In the genomic region with DNA sequence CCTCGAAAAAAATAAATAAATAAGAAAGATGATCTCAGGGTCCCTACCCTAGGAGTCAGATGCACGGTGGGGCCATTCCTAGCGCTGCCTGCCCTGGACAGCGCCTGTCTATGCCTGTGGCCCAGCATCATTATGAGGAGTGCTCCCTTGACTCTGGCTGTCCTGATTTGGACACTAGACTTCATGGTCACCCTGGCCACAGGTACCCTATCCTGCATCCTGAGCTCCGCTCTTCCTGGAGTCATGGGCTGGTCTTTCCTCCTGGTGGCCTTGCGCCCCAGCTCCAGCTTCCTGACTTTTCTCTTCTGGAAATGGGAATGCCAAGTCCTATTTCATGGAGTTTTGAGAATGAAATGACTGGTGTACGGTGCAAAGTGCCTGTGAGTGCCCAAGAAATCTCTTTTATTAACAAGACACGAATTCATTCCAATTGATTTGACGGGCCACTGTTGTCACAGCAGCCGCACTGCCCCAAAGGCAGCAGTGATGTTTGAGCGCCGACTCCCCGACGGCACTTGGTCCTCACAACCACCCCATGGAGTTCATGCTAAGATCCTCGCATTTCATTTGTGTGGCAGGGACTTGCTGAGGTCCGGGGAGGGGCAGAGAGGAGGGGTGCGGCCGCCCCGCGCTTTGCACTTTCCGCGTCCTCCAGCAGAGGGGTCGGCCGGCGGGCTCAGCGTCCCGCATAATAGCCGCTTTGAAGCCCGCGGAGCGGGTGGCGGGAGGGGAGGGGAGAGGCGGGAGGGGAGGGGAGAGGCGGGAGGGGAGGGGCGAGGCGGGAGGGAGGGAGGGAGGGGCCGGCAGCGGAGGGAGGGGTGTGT, we compare ENCODE assay signal across 8 cellular contexts. TPM values are rescaled to one million over a fixed set of nuclear protein-coding genes. Genes with fewer than 3 reads are reported as not detected.
DNase-seq lines count a peak whose midpoint lies in the region; ATAC-seq and TF ChIP-seq lines count a peak whose summit lies in the region.

No MANE protein-coding gene starts in this region.

- peak; percentile 46; the same call in 1 of the 2 replicates for ATAC-seq in PC-3
- ATAC-seq in left lung, result peak; percentile 72
- ATAC-seq in stimulated activated naive CD8-positive, alpha-beta T cell treated with anti-CD3 and anti-CD28 coated beads, Interleukin-15, Interleukin-2, amounts not matched to agents 100 U/mL and 50 U/mL, for 24 hours, result no peak
- ATAC-seq in HG03196 (IDR thresholded peaks at IDR 0.05; ENCODE audit: unreplicated experiment), result no peak

- intact Hi-C loops in PC-3 (cut with micrococcal nuclease), result no loop called here
- intact Hi-C loops in left lung (cut with DNase I), result no loop called here

- TF ChIP-seq CTCF in PC-3 (conservative IDR thresholded peaks at IDR 0.05; ENCODE audit: low read depth, low read length), result no peak
- no peak for TF ChIP-seq CTCF in left lung (IDR thresholded peaks at IDR 0.05)

- H3K27ac ChIP-seq in PC-3 (ENCODE audit: low read length) (no peak overlapping the region), caudate nucleus (ENCODE audit: low read depth, low read length) (peak overlapping the region; percentile 87), left lung (no peak overlapping the region)

- H3K79me2 ChIP-seq in PC-3 (ENCODE audit: low read length), result no peaks in the 10 kb centered on the region

- CTCF ChIA-PET in PC-3 (lab: Charles Lee), result no interaction called here

- POLR2A ChIA-PET in PC-3 (lab: Charles Lee; ENCODE audit: unreplicated experiment), result interaction anchor here (0.6 kb wide), 1 partner anchor 29 kb away, joined by 3 read pairs; no protein-coding TSS in a partner anchor

- no peaks in the 10 kb centered on the region for H4K20me1 ChIP-seq in PC-3 (ENCODE audit: low read length)

- 0 out of 2 replicates have a peak, but pooled peaks cover 6% of the 10 kb centered on the region for H3K4me1 ChIP-seq in PC-3 (ENCODE audit: insufficient read depth, low read length)
- H3K4me1 ChIP-seq in left lung, result peaks cover 6 to 17% of the 10 kb centered on the region in 2 donors

- H3K4me2 ChIP-seq in PC-3 (ENCODE audit: low read length), result peak overlapping the region; percentile 90

- no peaks in the 10 kb centered on the region for H3K9me2 ChIP-seq in PC-3 (replicated peaks; ENCODE audit: low read length)

- H3K27me3 ChIP-seq in PC-3 (ENCODE audit: low read length), result no peaks in the 10 kb centered on the region
- H3K27me3 ChIP-seq in left lung, result peaks cover 14 to 54% of the 10 kb centered on the region in 2 donors

- H3K9me3 ChIP-seq in PC-3 (ENCODE audit: low read length) (no peaks in the 10 kb centered on the region), left lung (no peaks in the 10 kb centered on the region)

- peak overlapping the region; percentile 80 for H2AFZ ChIP-seq in PC-3 (ENCODE audit: low read length)

- H3K4me3 ChIP-seq in PC-3 (ENCODE audit: low read length) (peak overlapping the region; percentile 73), left lung (peak overlapping the region; percentile 42 to 57)

- no TSS peak for BruUV-seq in PC-3 (replicated peaks; lab: Mats Ljungman, UMichigan)

- H3K9ac ChIP-seq in PC-3 (ENCODE audit: low read length), result no peak overlapping the region

- peak; percentile 25 to 54 for DNase-seq in NCI-H524 (lab: John Stamatoyannopoulos, UW)
- DNase-seq in NCI-H524 treated with DMSO at 0.1 percent for 48 hours (lab: John Stamatoyannopoulos, UW), result no peak
- peak; percentile 34 for DNase-seq in PC-3
- peak in 52 of 61 donors; percentile 22 to 86 (median 66) for DNase-seq in caudate nucleus (lab: John Stamatoyannopoulos, UW)
- no peak for DNase-seq in left lung
- peak; percentile 31 for DNase-seq in stimulated activated naive CD8-positive, alpha-beta T cell treated with anti-CD3 and anti-CD28 coated beads, Interleukin-15, Interleukin-2, amounts not matched to agents 100 U/mL and 50 U/mL, for 24 hours
- no peak for DNase-seq in NCI-H187 (lab: John Stamatoyannopoulos, UW)

- H3F3A ChIP-seq in PC-3 (ENCODE audit: low read length, unreplicated experiment), result no peaks in the 10 kb centered on the region

- H3K36me3 ChIP-seq in PC-3 (ENCODE audit: low read depth, low read length), result no peaks in the 10 kb centered on the region
- no peaks in the 10 kb centered on the region for H3K36me3 ChIP-seq in left lung

RNA-seq across cellular contexts. Expression of gene AIF1L, which starts 0.5 kb away (rescaled TPM):
- 23.7 and 27.0 TPM in 2 replicates for total RNA-seq in PC-3 (2014; rRNA removed)
- 10 to 100 TPM in 1 of 2 donors, 1 to 10 TPM in 1; 9.3 to 21.1 TPM for total RNA-seq in left lung

RNA-seq across cellular contexts. Expression of gene NUP214, which starts 29.5 kb away (rescaled TPM):
- total RNA-seq in PC-3 (2014; rRNA removed), result 22.0 and 25.6 TPM in 2 replicates
- 10 to 100 TPM; 47.2 to 58.4 TPM for total RNA-seq in left lung

Comparison
In these comparisons a context has a peak if more than half of its experiments do, and no peak if none do; other contexts are left out.
1. DNase-seq: peak in NCI-H524 (2 of 2), PC-3 (single experiment), caudate nucleus (52 of 61) and stimulated activated naive CD8-positive, alpha-beta T cell treated with anti-CD3 and anti-CD28 coated beads, Interleukin-15, Interleukin-2, amounts not matched to agents 100 U/mL and 50 U/mL, for 24 hours (single experiment); none in NCI-H524 treated with DMSO at 0.1 percent for 48 hours (single experiment), left lung (0 of 2) and NCI-H187 (0 of 2).
2. ATAC-seq: peak in PC-3 (single experiment) and left lung (single experiment); none in stimulated activated naive CD8-positive, alpha-beta T cell treated with anti-CD3 and anti-CD28 coated beads, Interleukin-15, Interleukin-2, amounts not matched to agents 100 U/mL and 50 U/mL, for 24 hours (single experiment) and HG03196 (single experiment).